ENCODE assay signal across 19 cellular contexts in genomic region chr17:10192963-10193362, GRCh38. TPM values are rescaled to one million over a fixed set of nuclear protein-coding genes. Genes with fewer than 3 reads are reported as not detected.
DNase-seq lines count a peak whose midpoint lies in the region; ATAC-seq and TF ChIP-seq lines count a peak whose summit lies in the region.
"Had no signal": no experiment of that assay in that cellular context is flagged by ENCODE, and none has a peak within 500 bp of the region (broad histone marks: within the 10 kb centered on the region; RNA-seq: fewer than 3 reads in every experiment).

No MANE protein-coding gene starts in this region.

- H3K4me3 Mint-ChIP-seq in T-helper 17 cell: no peak overlapping the region
- H3K4me3 Mint-ChIP-seq: GM23338 had no signal

- H3K27ac Mint-ChIP-seq in T-helper 17 cell: no peak overlapping the region
- H3K27ac Mint-ChIP-seq: GM23338 had no signal

- H3K4me3 ChIP-seq in body of pancreas (no peak overlapping the region), psoas muscle (no peak overlapping the region)
- H3K4me3 ChIP-seq: BLaER1, GM23338, ovary had no signal

- H3K27me3 ChIP-seq in body of pancreas (peaks cover 0 to 4% of the 10 kb centered on the region in 2 donors), psoas muscle (ENCODE audit: insufficient read depth in 3 of 3, low read length in 2 of 3) (peaks cover 0 to 9% (median 7%) of the 10 kb centered on the region in 3 donors)
- H3K27me3 ChIP-seq: ovary had no signal

- no peaks in the 10 kb centered on the region for H3K4me1 Mint-ChIP-seq in T-helper 17 cell

- WGBS in body of pancreas, 2 donors: 55 to 60% methylated on average over 2 of the region's 2 CpGs
- WGBS in psoas muscle, 3 donors: 40 to 46% (median 40%) methylated on average over 2 of the region's 2 CpGs

- no peak for TF ChIP-seq CTCF in body of pancreas (IDR thresholded peaks at IDR 0.05)
- TF ChIP-seq CTCF in psoas muscle (IDR thresholded peaks at IDR 0.05): no peak

- peaks cover 5% of the 10 kb centered on the region for H3K27me3 Mint-ChIP-seq in T-helper 17 cell

- H3K4me1 ChIP-seq in body of pancreas (peaks cover 4% of the 10 kb centered on the region), psoas muscle (no peaks in the 10 kb centered on the region)
- H3K4me1 ChIP-seq: foreskin keratinocyte had no signal

- peak; percentile 15 for ATAC-seq in body of pancreas
- peak; percentile 53 to 56 for ATAC-seq in left cardiac atrium
- peak in 3 of 4 donors; percentile 41 to 69 (median 51) for ATAC-seq in psoas muscle
- no peak for ATAC-seq in T-helper 17 cell
- ATAC-seq in GM19463 (IDR thresholded peaks at IDR 0.05; ENCODE audit: unreplicated experiment): no peak
- no peak for ATAC-seq in left lobe of liver
- ATAC-seq: foreskin keratinocyte, GM23338 had no signal

- no peaks in the 10 kb centered on the region for H3K36me3 ChIP-seq in body of pancreas (replicated peaks in 1 of 2; ENCODE audit: insufficient read depth in 1 of 2, low read depth in 2 of 2)
- H3K36me3 ChIP-seq in psoas muscle (ENCODE audit: insufficient read depth in 1 of 2, low read depth in 1 of 2): no peaks in the 10 kb centered on the region
- H3K36me3 ChIP-seq: ovary had no signal

- no peak overlapping the region for H3K27ac ChIP-seq in body of pancreas
- no peak overlapping the region for H3K27ac ChIP-seq in psoas muscle
- H3K27ac ChIP-seq: BLaER1, foreskin keratinocyte, ovary had no signal

- H3K9me3 ChIP-seq in body of pancreas (no peaks in the 10 kb centered on the region), psoas muscle (peaks cover 12% of the 10 kb centered on the region), T-helper 17 cell (ENCODE audit: control insufficient read depth, low read length, poor library complexity, severe bottlenecking) (no peaks in the 10 kb centered on the region)
- H3K9me3 ChIP-seq: ovary had no signal

- DNase-seq in EH (ENCODE audit: low read depth) (peak; percentile 16), body of pancreas (peak in 1 of 4 donors; percentile 28), left cardiac atrium (no peak), psoas muscle (peak in 1 of 2 donors; percentile 35), T-helper 17 cell (no peak), left lobe of liver (ENCODE audit: low spot score) (no peak), SKM-1 treated with dmso at 0.1 percent for 144 hours (lab: John Stamatoyannopoulos, UW; ENCODE audit: unreplicated experiment) (no peak)
- DNase-seq: activated CD4-positive, alpha-beta T cell treated with anti-CD3 and anti-CD28 coated beads for 1 hour; activated gamma-delta T cell treated with Interleukin-2 at 50 U/mL for 16 hours; DMS153; effector CD4-positive, alpha-beta T cell; foreskin keratinocyte; mesendoderm; NCI-H1417; ovary; SHP77 treated with DMSO at 0.1 percent for 48 hours had no signal

- H3K36me3 Mint-ChIP-seq in T-helper 17 cell (ENCODE audit: low read depth): no peaks in the 10 kb centered on the region

- no peak for TF ChIP-seq POLR2A in body of pancreas (IDR thresholded peaks at IDR 0.05)

- intact Hi-C loops in body of pancreas (cut with DNase I): no loop called here
- intact Hi-C loops in left cardiac atrium (cut with DNase I): no loop called here
- intact Hi-C loops in psoas muscle (cut with DNase I): loop anchor here in 1 of 2 donors (10.0 kb wide), 2 partner anchors 58 to 168 kb away; no protein-coding TSS in a partner anchor

RNA-seq across cellular contexts. Expression of gene GAS7, which starts 5.4 kb away (rescaled TPM):
- total RNA-seq in body of pancreas: 10 to 100 TPM in 1 of 2 donors, 1 to 10 TPM in 1; 8.0 to 20.1 TPM
- total RNA-seq in left cardiac atrium: 100 to 1,000 TPM; 115 to 119 TPM
- 10 to 100 TPM in 2 of 4 donors, 1 to 10 TPM in 2; 7.0 to 16.9 (median 9.6) TPM for total RNA-seq in psoas muscle
- polyA plus RNA-seq in psoas muscle: 1 to 10 TPM; 1.4 to 2.3 (median 1.6) TPM
- 1 to 10 TPM; 1.1 to 5.2 TPM for total RNA-seq in T-helper 17 cell
- total RNA-seq in left lobe of liver: 2.4 TPM

Comparison
In these comparisons a context has a peak if more than half of its experiments do, and no peak if none do; other contexts are left out.
1. ATAC-seq: peak in body of pancreas (single experiment), left cardiac atrium (2 of 2) and psoas muscle (3 of 4); none in T-helper 17 cell (single experiment), GM19463 (single experiment) and left lobe of liver (single experiment).
2. RNA of gene GAS7, which starts 5.4 kb away (total RNA-seq): 115 to 119 TPM in left cardiac atrium; 8.0 to 20.1 TPM in body of pancreas, 7.0 to 16.9 TPM in psoas muscle, 1.1 to 5.2 TPM in T-helper 17 cell and 2.4 TPM in left lobe of liver (single experiment); every median in the first group is over 4 times any median in the second.